In the genomic region with DNA sequence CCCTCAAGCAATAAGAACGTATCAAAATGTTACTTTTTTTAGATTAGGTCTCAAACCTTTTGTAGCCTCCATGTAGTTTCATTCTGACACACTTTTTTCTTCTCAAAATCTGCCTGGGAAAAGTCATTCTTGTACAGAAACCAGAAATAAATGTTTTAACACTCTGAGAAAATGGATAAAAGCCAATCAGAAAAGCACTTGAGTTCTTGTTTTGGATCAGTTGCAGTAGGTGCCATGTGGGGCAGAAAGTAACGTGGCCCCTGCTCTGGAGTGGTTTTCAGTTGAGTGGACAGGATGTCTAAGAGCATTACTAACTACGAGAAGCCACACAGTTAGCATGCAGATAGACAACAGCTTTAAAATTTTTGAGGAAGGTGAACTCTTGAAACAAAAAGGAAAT, we compare ENCODE assay signal across 9 cellular contexts. TPM values are rescaled to one million over a fixed set of nuclear protein-coding genes. Genes with fewer than 3 reads are reported as not detected.
DNase-seq lines count a peak whose midpoint lies in the region; ATAC-seq lines count a peak whose summit lies in the region.
"Had no signal": no experiment of that assay in that cellular context is flagged by ENCODE, and none has a peak within 500 bp of the region (broad histone marks: within the 10 kb centered on the region; RNA-seq: fewer than 3 reads in every experiment).

No MANE protein-coding gene starts in this region.

- DNase-seq in NCI-H1092 (lab: John Stamatoyannopoulos, UW) (peak; percentile 44), naive B cell (peak; percentile 47), foreskin melanocyte (no peak), NCI-H748 (lab: John Stamatoyannopoulos, UW; ENCODE audit: unreplicated experiment) (no peak)

- H3K27ac Mint-ChIP-seq in naive B cell, result peak overlapping the region; percentile 56 to 92 (median 78)

- H3K36me3 Mint-ChIP-seq in naive B cell, result peaks cover 7 to 29% of the 10 kb centered on the region in 2 donors

- ATAC-seq in GM18861 (IDR thresholded peaks at IDR 0.05; ENCODE audit: unreplicated experiment) (peak; percentile 86), GM21723 (IDR thresholded peaks at IDR 0.05; ENCODE audit: unreplicated experiment) (peak; percentile 89), naive B cell (ENCODE audit: low read depth in 2 of 2) (peak; percentile 83 to 88), esophagus mucosa (no peak), GM19324 (IDR thresholded peaks at IDR 0.05; ENCODE audit: low FRiP score, unreplicated experiment) (no peak)
- ATAC-seq: K562 had no signal

- H3K4me1 Mint-ChIP-seq in naive B cell, result peaks cover 61 to 90% (median 83%) of the 10 kb centered on the region in 3 donors

- H3K27me3 Mint-ChIP-seq in naive B cell, result no peaks in the 10 kb centered on the region

- H3K4me3 Mint-ChIP-seq in naive B cell, result peak overlapping the region; percentile 29 to 72 (median 48)

- no peaks in the 10 kb centered on the region for H3K9me3 Mint-ChIP-seq in naive B cell

RNA-seq across cellular contexts. Expression of a gene that starts 19.1 kb away (rescaled TPM):
- polyA plus RNA-seq in naive B cell (ENCODE audit: low read depth in 6 of 6), result 100 to 1,000 TPM in 5 of 6 donors, 10 to 100 TPM in 1; 98.3 to 487 (median 158) TPM
- total RNA-seq in esophagus mucosa, result 0.76 TPM

RNA-seq across cellular contexts. Expression of a gene that starts 29.9 kb away (rescaled TPM):
- polyA plus RNA-seq in naive B cell (ENCODE audit: low read depth in 6 of 6), result 100 to 1,000 TPM in 5 of 6 donors, 10 to 100 TPM in 1; 70.6 to 229 (median 135) TPM
- not detected for total RNA-seq in esophagus mucosa
- total RNA-seq: K562 had no signal

Comparison
In these comparisons a context has a peak if more than half of its experiments do, and no peak if none do; other contexts are left out.
1. ATAC-seq: peak in GM18861 (single experiment), GM21723 (single experiment) and naive B cell (2 of 2); none in esophagus mucosa (single experiment) and GM19324 (single experiment).
2. DNase-seq: peak in NCI-H1092 (single experiment) and naive B cell (single experiment); none in foreskin melanocyte (single experiment) and NCI-H748 (single experiment).